17 cellular contexts compared by ENCODE assay signal in genomic region chr2:45207105-45207504, GRCh38.
DNase-seq lines count a peak whose midpoint lies in the region; ATAC-seq lines count a peak whose summit lies in the region.
"Had no signal": no experiment of that assay in that cellular context is flagged by ENCODE, and none has a peak within 500 bp of the region (broad histone marks: within the 10 kb centered on the region; RNA-seq: fewer than 3 reads in every experiment).

No MANE protein-coding gene starts in this region.

- H2AFZ ChIP-seq in Karpas-422 (ENCODE audit: low read length), result peak overlapping the region; percentile 17; the same call in 1 of the 2 replicates

- H3K4me3 ChIP-seq in Karpas-422 (ENCODE audit: low read length), result no peak overlapping the region

- H3K4me1 ChIP-seq in Karpas-422 (ENCODE audit: low read length), result peaks cover 35% of the 10 kb centered on the region
- H3K4me1 ChIP-seq: BE2C had no signal

- no peak overlapping the region for H3K9ac ChIP-seq in Karpas-422 (ENCODE audit: low read length)

- peak; percentile 36 for ATAC-seq in sciatic nerve
- ATAC-seq: HepG2 had no signal

- no peaks in the 10 kb centered on the region for H3K9me3 ChIP-seq in Karpas-422 (ENCODE audit: low read length)
- H3K9me3 ChIP-seq: BE2C had no signal

- intact Hi-C loops in sciatic nerve (cut with DNase I), result no loop called here

- H3K27me3 ChIP-seq in Karpas-422 (ENCODE audit: low read length), result no peaks in the 10 kb centered on the region
- H3K27me3 ChIP-seq: BE2C had no signal

- no peaks in the 10 kb centered on the region for H3K36me3 ChIP-seq in Karpas-422 (ENCODE audit: insufficient read depth, low read length)
- H3K36me3 ChIP-seq: BE2C had no signal

- DNase-seq in Karpas-422 (no peak), NOMO-1 treated with dmso at 0.1 percent for 144 hours (lab: John Stamatoyannopoulos, UW; ENCODE audit: unreplicated experiment) (peak; percentile 79), dermis blood vessel endothelial cell (peak; percentile 21), sciatic nerve (ENCODE audit: low spot score) (no peak), DMS53 (lab: John Stamatoyannopoulos, UW) (no peak), COLO668 (lab: John Stamatoyannopoulos, UW; ENCODE audit: unreplicated experiment) (no peak)
- no peak for DNase-seq in activated effector memory CD4-positive, alpha-beta T cell treated with anti-CD3 and anti-CD28 coated beads, Interleukin-2, amount 50 U/mL, for 16 hours
- DNase-seq: ACHN; BE2C; CD4-positive, alpha-beta memory T cell; H9; NCI-H1048; NCI-H146; NCI-H2107; NCI-H345; SHP77 treated with DMSO at 0.1 percent for 48 hours had no signal

- no peak overlapping the region for H3K27ac ChIP-seq in Karpas-422 (ENCODE audit: low read length)

- no peaks in the 10 kb centered on the region for H3K79me2 ChIP-seq in Karpas-422 (ENCODE audit: low read length)

- no peak overlapping the region for H3K4me2 ChIP-seq in Karpas-422 (ENCODE audit: low read depth, low read length, poor library complexity, severe bottlenecking)

- H3K9me2 ChIP-seq in Karpas-422 (replicated peaks; ENCODE audit: insufficient read depth, low read length), result no peaks in the 10 kb centered on the region

- no peaks in the 10 kb centered on the region for H4K20me1 ChIP-seq in Karpas-422 (ENCODE audit: insufficient read depth, low read depth, low read length)

Comparison
In these comparisons a context has a peak if more than half of its experiments do, and no peak if none do; other contexts are left out.
1. DNase-seq: peak in NOMO-1 treated with dmso at 0.1 percent for 144 hours (single experiment) and dermis blood vessel endothelial cell (single experiment); none in Karpas-422 (single experiment), sciatic nerve (single experiment), activated effector memory CD4-positive, alpha-beta T cell treated with anti-CD3 and anti-CD28 coated beads, Interleukin-2, amount 50 U/mL, for 16 hours (single experiment), DMS53 (single experiment) and COLO668 (single experiment).